ENCODE assay signal across 8 cellular contexts in the genomic region with DNA sequence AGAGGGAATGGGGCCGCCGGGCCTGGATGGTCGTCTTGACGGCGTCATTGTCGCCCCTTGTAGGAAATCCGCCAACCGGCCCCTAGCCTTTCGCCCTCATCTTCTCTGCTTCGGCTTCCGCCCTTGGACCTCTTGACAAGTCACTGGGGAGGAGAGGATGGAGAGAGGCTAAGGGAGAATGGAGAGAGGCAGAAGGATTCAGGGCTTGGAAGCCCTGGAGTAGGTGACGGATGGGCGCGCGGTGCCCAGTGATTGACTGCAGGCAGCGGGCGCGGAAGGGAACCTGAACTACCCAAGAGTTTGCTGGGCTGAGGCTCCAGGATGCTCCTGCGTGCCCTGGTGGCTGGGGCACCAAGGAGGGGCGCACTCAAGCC. TPM values are rescaled to one million over a fixed set of nuclear protein-coding genes. Genes with fewer than 3 reads are reported as not detected.
A peak's percentile ranks its signal among the peaks of the same experiment; 100 is the strongest.
DNase-seq lines count a peak whose midpoint lies in the region; ATAC-seq, FAIRE-seq and TF ChIP-seq lines count a peak whose summit lies in the region.

No MANE protein-coding gene starts in this region.

- peaks cover 7% of the 10 kb centered on the region in 2 donors for H3K9me3 Mint-ChIP-seq in activated T-cell treated with anti-CD3 and anti-CD28 coated beads, Interleukin-2, amount 50 U/mL, for 72 hours
- H3K9me3 Mint-ChIP-seq in astrocyte (ENCODE audit: unreplicated experiment): peaks cover 4% of the 10 kb centered on the region

- H4K20me1 ChIP-seq in astrocyte (ENCODE audit: insufficient read depth, low read length): no peaks in the 10 kb centered on the region

- no peak for DNase-seq in activated T-cell treated with anti-CD3 and anti-CD28 coated beads, Interleukin-2, amount 50 U/mL, for 72 hours
- DNase-seq in activated T-cell treated with anti-CD3 and anti-CD28 coated beads for 4 hours: no peak
- DNase-seq in astrocyte (ENCODE audit: low read depth): peak; percentile 7
- DNase-seq in iris pigment epithelial cell (ENCODE audit: low read depth): peak; percentile 3
- no peak for DNase-seq in transverse colon
- DNase-seq in left colon: no peak
- DNase-seq in NCI-H1694 (lab: John Stamatoyannopoulos, UW): no peak

- ATAC-seq in activated T-cell treated with anti-CD3 and anti-CD28 coated beads, Interleukin-2, amount 50 U/mL, for 72 hours (replicated peaks in 1 of 2): no peak
- no peak for ATAC-seq in left colon
- ATAC-seq in activated CD4-positive, CD25-positive, alpha-beta regulatory T cell treated with anti-CD3 and anti-CD28 coated beads, Interleukin-2, amount 50 U/mL, for 24 hours: no peak

- H3K4me2 ChIP-seq in astrocyte (ENCODE audit: low read length): peak overlapping the region; percentile 98

- H3K9ac ChIP-seq in astrocyte (ENCODE audit: low read length): peak overlapping the region; percentile 43

- no peak for TF ChIP-seq POLR2A in transverse colon (IDR thresholded peaks at IDR 0.05)

- FAIRE-seq in astrocyte (lab: Jason Lieb, UNC): no peak

- H3K36me3 ChIP-seq in astrocyte (ENCODE audit: insufficient read depth, low read length) (no peaks in the 10 kb centered on the region), transverse colon (no peaks in the 10 kb centered on the region)

- peak overlapping the region; percentile 88 for H2AFZ ChIP-seq in astrocyte (ENCODE audit: low read depth, low read length)

- in situ Hi-C loops in transverse colon (cut with MboI; ENCODE audit: low pct_ligation_motif_present in 1 of 4, low pct_unique_long_range_greater_than_20kb in 1 of 4, low sequenced_read_pairs in 3 of 4): no loop called here

- H3K79me2 ChIP-seq in astrocyte (ENCODE audit: insufficient read depth, low read length): no peaks in the 10 kb centered on the region

- no peak overlapping the region for H3K27ac Mint-ChIP-seq in activated T-cell treated with anti-CD3 and anti-CD28 coated beads, Interleukin-2, amount 50 U/mL, for 72 hours
- no peak overlapping the region for H3K27ac Mint-ChIP-seq in astrocyte (ENCODE audit: unreplicated experiment)

- H3K4me1 ChIP-seq in astrocyte (ENCODE audit: insufficient read depth, low read length) (peaks cover 8% of the 10 kb centered on the region), transverse colon (peaks cover 0 to 17% (median 5%) of the 10 kb centered on the region in 4 donors)

- peaks cover 64% of the 10 kb centered on the region for H3K27me3 Mint-ChIP-seq in activated T-cell treated with anti-CD3 and anti-CD28 coated beads, Interleukin-2, amount 50 U/mL, for 72 hours (ENCODE audit: low read depth)
- peaks cover 27% of the 10 kb centered on the region for H3K27me3 Mint-ChIP-seq in astrocyte (ENCODE audit: low read depth, unreplicated experiment)

- WGBS in transverse colon (ENCODE audit: low coverage in 1 of 2), 2 donors: 20% methylated on average over 20 of the region's 20 CpGs; no CpG with 5 or more reads in 1 of the 2 donors

- H3K27me3 ChIP-seq in astrocyte (ENCODE audit: insufficient read depth, low read length) (peaks cover 17% of the 10 kb centered on the region), transverse colon (peaks cover 50% of the 10 kb centered on the region)

- H3K27ac ChIP-seq in astrocyte (ENCODE audit: low read depth, low read length): no peak overlapping the region
- no peak overlapping the region for H3K27ac ChIP-seq in transverse colon

- H3K4me1 Mint-ChIP-seq in activated T-cell treated with anti-CD3 and anti-CD28 coated beads, Interleukin-2, amount 50 U/mL, for 72 hours (ENCODE audit: low read depth): peaks cover 6% of the 10 kb centered on the region
- H3K4me1 Mint-ChIP-seq in astrocyte (ENCODE audit: low read depth, unreplicated experiment): peaks cover 9% of the 10 kb centered on the region

- no peak for TF ChIP-seq EP300 in transverse colon (IDR thresholded peaks at IDR 0.05; ENCODE audit: low read depth)

- peak overlapping the region; percentile 68 for H3K4me3 ChIP-seq in astrocyte (ENCODE audit: insufficient read depth, low read depth, low read length)
- H3K4me3 ChIP-seq in transverse colon: peak overlapping the region in 3 of 4 donors; percentile 30 to 52 (median 34)

- H3K9me3 ChIP-seq in astrocyte (ENCODE audit: insufficient read depth, low read depth, low read length) (no peaks in the 10 kb centered on the region), transverse colon (peaks cover 6 to 7% of the 10 kb centered on the region in 2 donors)

- peak overlapping the region; percentile 5 to 14 for H3K4me3 Mint-ChIP-seq in activated T-cell treated with anti-CD3 and anti-CD28 coated beads, Interleukin-2, amount 50 U/mL, for 72 hours
- peak overlapping the region; percentile 88 for H3K4me3 Mint-ChIP-seq in astrocyte (ENCODE audit: unreplicated experiment)

- H3K36me3 Mint-ChIP-seq in activated T-cell treated with anti-CD3 and anti-CD28 coated beads, Interleukin-2, amount 50 U/mL, for 72 hours (ENCODE audit: insufficient read depth in 2 of 2): peaks cover 2 to 3% of the 10 kb centered on the region in 2 donors
- H3K36me3 Mint-ChIP-seq in astrocyte (ENCODE audit: low read depth, unreplicated experiment): peaks cover 2% of the 10 kb centered on the region

- TF ChIP-seq CTCF in astrocyte (IDR thresholded peaks at IDR 0.05; ENCODE audit: insufficient read depth, low read depth, low read length) (no peak), transverse colon (IDR thresholded peaks at IDR 0.05) (no peak)

- intact Hi-C loops in transverse colon (cut with DNase I; ENCODE audit: low total_unique reads): no loop called here
- intact Hi-C loops in left colon (cut with DNase I, micrococcal nuclease): no loop called here

RNA-seq across cellular contexts. Expression of a gene that starts 0.7 kb away (rescaled TPM):
- total RNA-seq in activated T-cell treated with anti-CD3 and anti-CD28 coated beads, Interleukin-2, amount 50 U/mL, for 72 hours: 10 to 100 TPM; 23.6 to 53.9 TPM
- total RNA-seq in astrocyte (7.6 and 8.2 TPM in 2 replicates), transverse colon (10 to 100 TPM in 1 of 4 donors, 1 to 10 TPM in 3; 4.5 to 14.8 (median 6.5) TPM), left colon (1 to 10 TPM; 4.2 to 4.4 TPM)

Comparison
In these comparisons a context has a peak if more than half of its experiments do, and no peak if none do; other contexts are left out.
1. DNase-seq: peak in astrocyte (single experiment) and iris pigment epithelial cell (single experiment); none in activated T-cell treated with anti-CD3 and anti-CD28 coated beads, Interleukin-2, amount 50 U/mL, for 72 hours (0 of 2), activated T-cell treated with anti-CD3 and anti-CD28 coated beads for 4 hours (single experiment), transverse colon (single experiment), left colon (0 of 2) and NCI-H1694 (single experiment).